In genomic region chr12:1807107-1807478, GRCh38 we compare ENCODE assay signal across 21 cellular contexts. TPM values are rescaled to one million over a fixed set of nuclear protein-coding genes. Genes with fewer than 3 reads are reported as not detected.
DNase-seq lines count a peak whose midpoint lies in the region; ATAC-seq, FAIRE-seq and TF ChIP-seq lines count a peak whose summit lies in the region.
"Had no signal": no experiment of that assay in that cellular context is flagged by ENCODE, and none has a peak within 500 bp of the region (broad histone marks: within the 10 kb centered on the region; RNA-seq: fewer than 3 reads in every experiment).

No MANE protein-coding gene starts in this region.

- no peak overlapping the region for H3K27ac ChIP-seq in IMR-90 (ENCODE audit: insufficient read depth, low read length)
- no peak overlapping the region for H3K27ac ChIP-seq in HepG2 (ENCODE audit: extremely low read length, insufficient read depth, low read length)
- H3K27ac ChIP-seq in spleen, result no peak overlapping the region
- H3K27ac ChIP-seq: PC-9 had no signal

- in situ Hi-C loops in IMR-90 (cut with MboI; ENCODE audit: low sequenced_read_pairs), result loop anchor here (10.0 to 25.0 kb wide), 3 partner anchors 218 to 778 kb away; no protein-coding TSS in a partner anchor
- in situ Hi-C loops in HepG2 (cut with HindIII; ENCODE audit: extremely low pct_ligation_motif_present, low pct_unique_long_range_greater_than_20kb), result loop anchor here (10.0 kb wide), 1 partner anchor 228 kb away; no protein-coding TSS in a partner anchor

- no peak overlapping the region for H4K5ac ChIP-seq in IMR-90 (ENCODE audit: low read depth, low read length)

- H2BK120ac ChIP-seq in IMR-90 (ENCODE audit: low read depth, low read length), result no peak overlapping the region

- no peak overlapping the region for H2AK9ac ChIP-seq in IMR-90 (replicated peaks; ENCODE audit: low read depth, low read length, poor library complexity)

- no peaks in the 10 kb centered on the region for H3K9me3 ChIP-seq in IMR-90 (ENCODE audit: control insufficient read depth, insufficient read depth, low read length)
- no peaks in the 10 kb centered on the region for H3K9me3 ChIP-seq in HepG2 (ENCODE audit: low read length)
- H3K9me3 ChIP-seq in spleen, result no peaks in the 10 kb centered on the region

- H3K14ac ChIP-seq in IMR-90 (replicated peaks; ENCODE audit: low read depth, low read length), result no peak overlapping the region

- peak overlapping the region; percentile 29 for H2AFZ ChIP-seq in IMR-90 (replicated peaks; ENCODE audit: low read length, poor library complexity)
- no peak overlapping the region for H2AFZ ChIP-seq in HepG2 (ENCODE audit: low read length)
- H2AFZ ChIP-seq: PC-9 had no signal

- H3K4me3 ChIP-seq in IMR-90 (ENCODE audit: insufficient read depth, low read depth, low read length), result no peak overlapping the region
- H3K4me3 ChIP-seq in HepG2 (replicated peaks in 1 of 3; ENCODE audit: insufficient read depth in 1 of 3, low read depth in 2 of 3, low read length in 3 of 3), result no peak overlapping the region; a peak in 1 of 6 replicates
- no peak overlapping the region for H3K4me3 ChIP-seq in spleen
- H3K4me3 ChIP-seq: PC-9 had no signal

- H3K27ac Mint-ChIP-seq in CD14-positive monocyte, result peak overlapping the region in 6 of 7 donors; percentile 45 to 88 (median 57)
- H3K27ac Mint-ChIP-seq: H9 had no signal

- H3K27me3 Mint-ChIP-seq in CD14-positive monocyte (ENCODE audit: low read depth in 3 of 3), result peaks cover 0 to 2% (median 0%) of the 10 kb centered on the region in 3 donors
- H3K27me3 Mint-ChIP-seq: CD4-positive, alpha-beta memory T cell had no signal

- no peak overlapping the region for H3K4ac ChIP-seq in IMR-90 (ENCODE audit: low read depth, low read length)

- intact Hi-C loops in CD14-positive monocyte (cut with micrococcal nuclease), result no loop called here
- intact Hi-C loops in IMR-90 (cut with micrococcal nuclease), result no loop called here
- intact Hi-C loops in HepG2 (cut with micrococcal nuclease; ENCODE audit: unreplicated experiment), result no loop called here
- intact Hi-C loops in spleen (cut with DNase I; ENCODE audit: low total_unique reads), result no loop called here

- H3K9me3 Mint-ChIP-seq in CD14-positive monocyte, result no peaks in the 10 kb centered on the region
- H3K9me3 Mint-ChIP-seq: H9 had no signal

- H3K4me1 ChIP-seq in IMR-90 (ENCODE audit: control insufficient read depth, insufficient read depth, low read length) (no peaks in the 10 kb centered on the region; the same call in 1 of the 2 replicates), HepG2 (ENCODE audit: insufficient read depth, low read length) (peaks cover 74% of the 10 kb centered on the region), spleen (peaks cover under 1 to 58% (median 25%) of the 10 kb centered on the region in 6 donors)

- H3K23ac ChIP-seq in IMR-90 (ENCODE audit: low read depth, low read length), result no peak overlapping the region

- TF ChIP-seq EP300 in HepG2 (IDR thresholded peaks at IDR 0.05; ENCODE audit: low read depth in 2 of 2, low read length in 2 of 2) (0 out of 4 replicates have a peak, but pooled peaks of 1 of the 2 experiments have one; percentile 10), HepG2 (CRISPR knock-in tag; IDR thresholded peaks at IDR 0.05; ENCODE audit: borderline replicate concordance) (no peak)

- DNase-seq in CD14-positive monocyte (ENCODE audit: low spot score), result no peak
- DNase-seq in IMR-90, result no peak
- DNase-seq in HepG2 (ENCODE audit: low spot score), result peak; percentile 51
- DNase-seq in spleen, result peak; percentile 61
- no peak for DNase-seq in hepatic stellate cell (ENCODE audit: low spot score)
- no peak for DNase-seq in putamen (ENCODE audit: low spot score)
- DNase-seq in GOT3 (lab: John Stamatoyannopoulos, UW), result no peak
- DNase-seq: ACHN; AML-193; Calu3; CD4-positive, alpha-beta memory T cell; DMS53; H9; Karpas-422; MV-4-11; NCI-H146; NCI-H510A treated with DMSO at 0.1 percent for 48 hours; NCI-H82; PC-9 had no signal

- ATAC-seq in IMR-90 (ENCODE audit: low read depth) (no peak), HepG2 (peak; percentile 59)

- H3K9me1 ChIP-seq in IMR-90 (ENCODE audit: insufficient read depth, low read length), result peaks cover 7% of the 10 kb centered on the region; the same call in 1 of the 2 replicates

- POLR2A ChIA-PET in IMR-90 (lab: Charles Lee; ENCODE audit: unreplicated experiment), result no interaction called here
- POLR2A ChIA-PET in HepG2 (lab: Yijun Ruan, JAX), result no interaction called here

- dilution Hi-C loops in IMR-90 (cut with HindIII; ENCODE audit: low sequenced_read_pairs, unreplicated experiment), result no loop called here

- H3K56ac ChIP-seq in IMR-90 (ENCODE audit: extremely low read depth, insufficient read depth, low read length), result no peak overlapping the region

- H3K4me2 ChIP-seq in IMR-90 (ENCODE audit: low read depth, low read length) (no peak overlapping the region), HepG2 (ENCODE audit: low read depth, low read length) (peak overlapping the region; percentile 32)
- H3K4me2 ChIP-seq: PC-9 had no signal

- peaks cover 59% of the 10 kb centered on the region for H3K4me1 Mint-ChIP-seq in CD14-positive monocyte

- H2BK15ac ChIP-seq in IMR-90 (ENCODE audit: low read depth, low read length), result no peak overlapping the region

- BruUV-seq in IMR-90 (replicated peaks; lab: Mats Ljungman, UMichigan) (no TSS peak), HepG2 (replicated peaks; lab: Mats Ljungman, UMichigan) (no TSS peak)

- H3K18ac ChIP-seq in IMR-90 (ENCODE audit: low read depth, low read length), result no peak overlapping the region

- H2AK5ac ChIP-seq in IMR-90 (ENCODE audit: low read depth, low read length), result no peak overlapping the region

- H3K36me3 ChIP-seq in IMR-90 (ENCODE audit: control insufficient read depth, insufficient read depth, low read length) (no peaks in the 10 kb centered on the region), HepG2 (replicated peaks in 1 of 2; ENCODE audit: control insufficient read depth in 1 of 2, insufficient read depth in 2 of 2, low read length in 2 of 2) (no peaks in the 10 kb centered on the region), spleen (no peaks in the 10 kb centered on the region)

- TF ChIP-seq CTCF in CD14-positive monocyte (IDR thresholded peaks at IDR 0.05) (no peak), IMR-90 (conservative IDR thresholded peaks at IDR 0.05; ENCODE audit: low read depth, low read length) (no peak), HepG2 (CRISPR knock-in tag; IDR thresholded peaks at IDR 0.05) (peak; percentile 40; the same call in 1 of the 2 replicates), spleen (IDR thresholded peaks at IDR 0.05 in 8 of 11, conservative IDR thresholded peaks at IDR 0.05 in 3 of 11) (no peak)

- FAIRE-seq in HepG2 (lab: Jason Lieb, UNC), result peak; percentile 73
- FAIRE-seq: GM19239 had no signal

- no peak overlapping the region for H3K4me3 Mint-ChIP-seq in CD14-positive monocyte
- H3K4me3 Mint-ChIP-seq: H9 had no signal

- H2BK20ac ChIP-seq in IMR-90 (ENCODE audit: low read depth, low read length), result no peak overlapping the region

- H3K9ac ChIP-seq in IMR-90 (ENCODE audit: low read depth, low read length) (no peak overlapping the region), HepG2 (ENCODE audit: insufficient read depth, low read depth, low read length) (no peak overlapping the region)

- no peak for TF ChIP-seq RAD21 in IMR-90 (IDR thresholded peaks at IDR 0.05; ENCODE audit: low read length)
- no peak for TF ChIP-seq RAD21 in HepG2 (CRISPR knock-in tag; IDR thresholded peaks at IDR 0.05)

- CTCF ChIA-PET in IMR-90 (lab: Yijun Ruan, JAX) (interaction anchor here (0.5 kb wide), 1 partner anchor 1062 kb away, joined by 4 read pairs; no protein-coding TSS in a partner anchor), HepG2 (lab: Yijun Ruan, JAX; ENCODE audit: low intra/inter-chr PET ratio, low total read pairs) (no interaction called here)

- H3K27me3 ChIP-seq in IMR-90 (ENCODE audit: control insufficient read depth, insufficient read depth, low read length) (no peaks in the 10 kb centered on the region; the same call in 1 of the 2 replicates), HepG2 (ENCODE audit: control insufficient read depth in 1 of 2, insufficient read depth in 2 of 2, low read length in 2 of 2) (no peaks in the 10 kb centered on the region), spleen (replicated peaks in 1 of 7) (no peaks in the 10 kb centered on the region)

- no peaks in the 10 kb centered on the region for H3K79me1 ChIP-seq in IMR-90 (ENCODE audit: low read depth in 1 of 2, low read length in 2 of 2)

- H3K79me2 ChIP-seq in HepG2 (ENCODE audit: insufficient read depth, low read length), result peaks cover 4% of the 10 kb centered on the region

- no peak overlapping the region for H4K91ac ChIP-seq in IMR-90 (ENCODE audit: insufficient read depth, low read depth, low read length)

- H4K20me1 ChIP-seq in IMR-90 (ENCODE audit: insufficient read depth, low read length) (no peaks in the 10 kb centered on the region), HepG2 (ENCODE audit: insufficient read depth, low read length) (no peaks in the 10 kb centered on the region)

- TF ChIP-seq POLR2A in IMR-90 (IDR thresholded peaks at IDR 0.05; ENCODE audit: low read depth, low read length) (no peak), HepG2 (IDR thresholded peaks at IDR 0.05; ENCODE audit: insufficient read depth in 1 of 2, low read depth in 2 of 2, low read length in 2 of 2) (no peak), spleen (IDR thresholded peaks at IDR 0.05) (no peak)

- peaks cover 8 to 9% of the 10 kb centered on the region in 2 donors for H3K36me3 Mint-ChIP-seq in CD14-positive monocyte
- H3K36me3 Mint-ChIP-seq: CD4-positive, alpha-beta memory T cell had no signal

- no peak overlapping the region for H4K8ac ChIP-seq in IMR-90 (ENCODE audit: low read depth in 2 of 2, low read length in 2 of 2)

- no peak overlapping the region for H2BK5ac ChIP-seq in IMR-90 (ENCODE audit: low read depth, low read length, poor library complexity, severe bottlenecking)

- WGBS in IMR-90 (ENCODE audit: extremely low coverage in 2 of 2, insufficient read length in 1 of 2), 2 experiments, result 54% methylated on average over 3 of the region's 5 CpGs; no CpG with 5 or more reads in 1 of the 2 experiments
- 53% methylated on average over 3 of the region's 5 CpGs for WGBS in HepG2 (ENCODE audit: low lambda C conversion rate)
- 78 to 89% (median 84%) methylated on average over 5 of the region's 5 CpGs for WGBS in spleen, 5 donors

RNA-seq across cellular contexts. Expression of gene LRTM2, which starts 13.3 kb away (rescaled TPM):
- not detected for polyA plus RNA-seq in CD14-positive monocyte
- not detected in 2 replicates for total RNA-seq in IMR-90 (2012; rRNA removed)
- polyA plus RNA-seq in IMR-90 (2012; rRNA removed), result not detected in 2 replicates
- not detected in 2 replicates for polyA plus RNA-seq in IMR-90 (2012; cell fraction: cytosol; rRNA removed)
- not detected in 2 replicates for polyA plus RNA-seq in IMR-90 (2012; cell fraction: nucleus; rRNA removed; ENCODE audit: low replicate concordance)
- total RNA-seq in HepG2 (2016; rRNA removed; fragmentation: Illumina TruSeq; extraction: Trizol), result not detected in 2 replicates
- total RNA-seq in HepG2 (2016; cell fraction: cytosol; rRNA removed; fragmentation: Illumina TruSeq; extraction: Trizol; ENCODE audit: low read depth), result not detected in 2 replicates
- not detected in 2 replicates for total RNA-seq in HepG2 (2016; cell fraction: insoluble cytoplasmic fraction; rRNA removed; fragmentation: Illumina TruSeq; extraction: Trizol)
- not detected in 2 replicates for total RNA-seq in HepG2 (2016; cell fraction: membrane; rRNA removed; fragmentation: Illumina TruSeq; extraction: Trizol)
- total RNA-seq in HepG2 (2016; cell fraction: nucleus; rRNA removed; fragmentation: Illumina TruSeq; extraction: Trizol), result not detected in 2 replicates
- polyA plus RNA-seq in HepG2 (2011; rRNA removed), result 0.09 and 0.17 TPM in 2 replicates
- polyA plus RNA-seq in HepG2 (2011; cell fraction: cytosol; rRNA removed), result 0.09 TPM in 2 replicates
- 0.39 and 0.76 TPM in 2 replicates for polyA plus RNA-seq in HepG2 (2011; cell fraction: nucleus; rRNA removed)
- polyA plus RNA-seq in HepG2 (2012), result 0.16 and 0.17 TPM in 2 replicates
- not detected in 2 replicates for polyA plus RNA-seq in HepG2 (2016; cell fraction: cytosol; fragmentation: Illumina TruSeq; extraction: Trizol; ENCODE audit: low read depth)
- not detected in 2 replicates for polyA plus RNA-seq in HepG2 (2016; cell fraction: insoluble cytoplasmic fraction; fragmentation: Illumina TruSeq; extraction: Trizol; ENCODE audit: low read depth)
- not detected in 2 replicates for polyA plus RNA-seq in HepG2 (2016; cell fraction: membrane; fragmentation: Illumina TruSeq; extraction: Trizol; ENCODE audit: low read depth)
- not detected in 2 replicates for polyA plus RNA-seq in HepG2 (2016; cell fraction: nucleus; fragmentation: Illumina TruSeq; extraction: Trizol; ENCODE audit: insufficient read depth, low read depth)
- 0.40 TPM in 1 of 2 replicates, not detected in the other for polyA minus RNA-seq in HepG2 (2011; rRNA and poly(A)+ RNA removed; ENCODE audit: low replicate concordance)
- not detected in 2 replicates for polyA minus RNA-seq in HepG2 (2011; cell fraction: cytosol; rRNA and poly(A)+ RNA removed)
- polyA minus RNA-seq in HepG2 (2011; cell fraction: nucleus; rRNA and poly(A)+ RNA removed), result not detected in 2 replicates
- under 1 TPM in 1 of 7 donors, not detected in 6; 0.12 TPM for total RNA-seq in spleen
- polyA plus RNA-seq in spleen, result not detected
- total RNA-seq: Calu3; CD4-positive, alpha-beta memory T cell; H9; PC-9; SK-MEL-5 had no signal
- polyA plus RNA-seq: CD4-positive, alpha-beta memory T cell had no signal

Comparison
In these comparisons a context has a peak if more than half of its experiments do, and no peak if none do; other contexts are left out.
1. DNase-seq: peak in HepG2 (single experiment) and spleen (single experiment); none in CD14-positive monocyte (single experiment), IMR-90 (single experiment), hepatic stellate cell (single experiment), putamen (single experiment) and GOT3 (single experiment).